ENCODE assay signal across 8 cellular contexts in the genomic region with DNA sequence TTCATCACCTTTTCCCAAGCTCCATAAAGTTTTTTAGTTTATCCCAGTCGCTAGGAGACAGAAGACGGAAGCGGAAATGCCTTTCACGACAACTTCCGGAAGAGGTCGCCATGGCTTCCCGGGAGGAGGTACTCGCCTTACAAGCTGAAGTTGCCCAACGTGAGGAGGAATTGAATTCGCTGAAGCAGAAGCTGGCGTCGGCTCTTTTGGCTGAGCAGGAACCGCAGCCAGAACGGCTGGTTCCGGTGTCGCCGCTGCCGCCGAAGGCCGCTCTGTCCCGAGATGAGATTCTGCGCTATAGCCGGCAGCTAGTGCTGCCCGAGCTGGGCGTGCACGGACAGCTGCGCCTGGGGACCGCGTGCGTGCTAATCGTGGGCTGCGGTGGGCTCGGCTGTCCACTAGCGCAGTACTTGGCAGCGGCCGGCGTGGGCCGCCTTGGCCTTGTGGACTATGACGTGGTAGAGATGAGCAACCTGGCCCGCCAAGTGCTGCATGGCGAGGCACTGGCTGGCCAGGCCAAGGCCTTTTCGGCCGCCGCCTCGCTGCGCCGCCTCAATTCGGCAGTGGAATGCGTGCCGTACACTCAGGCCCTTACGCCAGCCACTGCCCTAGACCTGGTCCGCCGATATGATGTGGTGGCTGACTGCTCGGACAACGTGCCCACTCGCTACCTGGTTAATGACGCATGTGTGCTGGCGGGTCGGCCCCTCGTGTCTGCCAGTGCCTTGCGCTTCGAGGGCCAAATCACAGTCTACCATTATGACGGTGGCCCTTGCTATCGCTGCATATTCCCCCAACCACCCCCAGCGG. TPM values are rescaled to one million over a fixed set of nuclear protein-coding genes. Genes with fewer than 3 reads are reported as not detected.
DNase-seq lines count a peak whose midpoint lies in the region; ATAC-seq and TF ChIP-seq lines count a peak whose summit lies in the region.

A gene with protein sequence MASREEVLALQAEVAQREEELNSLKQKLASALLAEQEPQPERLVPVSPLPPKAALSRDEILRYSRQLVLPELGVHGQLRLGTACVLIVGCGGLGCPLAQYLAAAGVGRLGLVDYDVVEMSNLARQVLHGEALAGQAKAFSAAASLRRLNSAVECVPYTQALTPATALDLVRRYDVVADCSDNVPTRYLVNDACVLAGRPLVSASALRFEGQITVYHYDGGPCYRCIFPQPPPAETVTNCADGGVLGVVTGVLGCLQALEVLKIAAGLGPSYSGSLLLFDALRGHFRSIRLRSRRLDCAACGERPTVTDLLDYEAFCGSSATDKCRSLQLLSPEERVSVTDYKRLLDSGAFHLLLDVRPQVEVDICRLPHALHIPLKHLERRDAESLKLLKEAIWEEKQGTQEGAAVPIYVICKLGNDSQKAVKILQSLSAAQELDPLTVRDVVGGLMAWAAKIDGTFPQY (plus strand): TSS at position 86 of the 810 bp plus-strand sequence. CDS start 25 bp downstream, at position 111.

- DNase-seq in ELF-1 (ENCODE audit: low read depth, low spot score) (peak; percentile 92), T-cell (peak; percentile 58 to 89 (median 82)), amniotic epithelial cell (ENCODE audit: low read depth) (peak; percentile 93), left ventricle myocardium inferior (peak; percentile 69), progenitor cell of endocrine pancreas (ENCODE audit: low spot score, unreplicated experiment) (peak; percentile 45), uterus (peak; percentile 77 to 85)

- no peak for TF ChIP-seq CTCF in left ventricle myocardium inferior (IDR thresholded peaks at IDR 0.05; ENCODE audit: borderline replicate concordance)
- TF ChIP-seq CTCF in progenitor cell of endocrine pancreas (IDR thresholded peaks at IDR 0.05; ENCODE audit: unreplicated experiment) = no peak
- no peak for TF ChIP-seq CTCF in uterus (IDR thresholded peaks at IDR 0.05)

- POLR2A ChIA-PET in T-cell (lab: Charles Lee) = interaction anchor here (1.0 to 2.9 kb wide), 9 partner anchors 11 to 61 kb away, joined by 3 to 41 read pairs (median 5); a partner anchor contains a TSS

- H3K4me3 Mint-ChIP-seq in IgD-negative memory B cell (peak within 1 kb of the TSS; percentile 96 to 99 (median 99)), T-cell (peak within 1 kb of the TSS; percentile 94 to 96 (median 95)), progenitor cell of endocrine pancreas (ENCODE audit: low read depth) (peak within 1 kb of the TSS; percentile 99)

- intact Hi-C loops in left ventricle myocardium inferior (cut with micrococcal nuclease) = no loop called here
- intact Hi-C loops in uterus (cut with DNase I; ENCODE audit: low total_unique reads) = no loop called here

- H3K27ac ChIP-seq in left ventricle myocardium inferior (replicated peaks) (peak within 1 kb of the TSS; percentile 96), uterus (peak within 1 kb of the TSS; percentile 88 to 93)

- peak within 1 kb of the TSS; percentile 96 for H3K4me3 ChIP-seq in left ventricle myocardium inferior
- peak within 1 kb of the TSS; percentile 89 to 97 for H3K4me3 ChIP-seq in uterus

- H3K36me3 ChIP-seq in left ventricle myocardium inferior (peaks cover 27% of the 10 kb centered on the region), uterus (no peaks in the 10 kb centered on the region)

- H3K27me3 Mint-ChIP-seq in IgD-negative memory B cell (no peaks in the 10 kb centered on the region), T-cell (no peaks in the 10 kb centered on the region), progenitor cell of endocrine pancreas (no peaks in the 10 kb centered on the region)

- ATAC-seq in GM21528 (IDR thresholded peaks at IDR 0.05; ENCODE audit: low FRiP score, unreplicated experiment) (peak; percentile 83), T-cell (replicated peaks in 1 of 4) (peak; percentile 80 to 86 (median 83))

- H3K4me1 Mint-ChIP-seq in IgD-negative memory B cell (peaks cover 13 to 32% (median 32%) of the 10 kb centered on the region in 3 donors), T-cell (peaks cover 61 to 67% (median 63%) of the 10 kb centered on the region in 3 donors), progenitor cell of endocrine pancreas (ENCODE audit: low read depth) (peaks cover 26% of the 10 kb centered on the region)

- CTCF ChIA-PET in T-cell (lab: Charles Lee) = interaction anchor here in 1 of 2 donors (0.6 to 2.7 kb wide), 9 partner anchors 25 to 556 kb away, joined by 3 to 33 read pairs (median 4); a partner anchor contains a TSS

- peak within 1 kb of the TSS; percentile 99 to 100 (median 100) for H3K27ac Mint-ChIP-seq in IgD-negative memory B cell
- H3K27ac Mint-ChIP-seq in T-cell = peak within 1 kb of the TSS; percentile 99
- H3K27ac Mint-ChIP-seq in progenitor cell of endocrine pancreas = peak within 1 kb of the TSS; percentile 100

- H3K27me3 ChIP-seq in left ventricle myocardium inferior (ENCODE audit: low read depth) (no peaks in the 10 kb centered on the region), uterus (no peaks in the 10 kb centered on the region)

- H3K4me1 ChIP-seq in left ventricle myocardium inferior (peaks cover 69% of the 10 kb centered on the region), uterus (peaks cover 0 to 13% of the 10 kb centered on the region in 2 donors)

- H3K36me3 Mint-ChIP-seq in IgD-negative memory B cell = peaks cover 2% of the 10 kb centered on the region
- H3K36me3 Mint-ChIP-seq in T-cell = peaks cover 12% of the 10 kb centered on the region
- H3K36me3 Mint-ChIP-seq in progenitor cell of endocrine pancreas (ENCODE audit: insufficient read depth) = peaks cover 8% of the 10 kb centered on the region

- TF ChIP-seq POLR2A in uterus (IDR thresholded peaks at IDR 0.05) = no peak

- no peaks in the 10 kb centered on the region for H3K9me3 Mint-ChIP-seq in IgD-negative memory B cell
- H3K9me3 Mint-ChIP-seq in T-cell = no peaks in the 10 kb centered on the region
- peaks cover 3% of the 10 kb centered on the region for H3K9me3 Mint-ChIP-seq in progenitor cell of endocrine pancreas (ENCODE audit: low read depth)

- H3K9me3 ChIP-seq in left ventricle myocardium inferior (replicated peaks) (peaks cover 3% of the 10 kb centered on the region), uterus (no peaks in the 10 kb centered on the region)

RNA-seq across cellular contexts. Expression of the gene that starts here (rescaled TPM):
- 3.5 TPM for polyA plus RNA-seq in IgD-negative memory B cell
- total RNA-seq in T-cell (1 to 10 TPM; 2.6 to 8.3 (median 7.6) TPM), left ventricle myocardium inferior (2.8 TPM), progenitor cell of endocrine pancreas (5.6 and 5.8 TPM in 2 replicates), uterus (1 to 10 TPM in 3 of 4 donors, under 1 TPM in 1; 0.59 to 8.2 (median 5.9) TPM)

Comparison
In these comparisons a context has a peak if more than half of its experiments do, and no peak if none do; other contexts are left out.
1. Peak in every context shown above with its lines: DNase-seq, ATAC-seq, H3K4me3 ChIP-seq and H3K27ac ChIP-seq.